ENCODE assay signal across 1 cellular context in the genomic region with DNA sequence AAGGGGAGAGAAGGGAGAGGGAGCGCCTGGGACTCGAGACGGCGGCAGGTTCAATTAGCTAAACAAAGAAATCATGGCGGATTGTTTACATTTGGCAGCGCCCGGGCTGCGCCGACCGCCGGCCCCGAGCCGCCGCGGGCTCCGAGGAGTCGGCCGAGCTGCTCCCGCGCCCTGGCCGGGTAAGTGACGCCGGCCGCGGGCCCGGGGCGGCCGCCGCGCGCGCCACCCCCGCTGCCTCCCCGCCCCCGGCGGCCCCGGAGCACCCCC.
TF ChIP-seq lines count a peak whose summit lies in the region.

No MANE protein-coding gene starts in this region.

TF ChIP-seq in K562, 482 proteins besides CTCF, POLR2A, EP300 and RAD21 (continued from another document):
- TF ChIP-seq, protein P1, sequence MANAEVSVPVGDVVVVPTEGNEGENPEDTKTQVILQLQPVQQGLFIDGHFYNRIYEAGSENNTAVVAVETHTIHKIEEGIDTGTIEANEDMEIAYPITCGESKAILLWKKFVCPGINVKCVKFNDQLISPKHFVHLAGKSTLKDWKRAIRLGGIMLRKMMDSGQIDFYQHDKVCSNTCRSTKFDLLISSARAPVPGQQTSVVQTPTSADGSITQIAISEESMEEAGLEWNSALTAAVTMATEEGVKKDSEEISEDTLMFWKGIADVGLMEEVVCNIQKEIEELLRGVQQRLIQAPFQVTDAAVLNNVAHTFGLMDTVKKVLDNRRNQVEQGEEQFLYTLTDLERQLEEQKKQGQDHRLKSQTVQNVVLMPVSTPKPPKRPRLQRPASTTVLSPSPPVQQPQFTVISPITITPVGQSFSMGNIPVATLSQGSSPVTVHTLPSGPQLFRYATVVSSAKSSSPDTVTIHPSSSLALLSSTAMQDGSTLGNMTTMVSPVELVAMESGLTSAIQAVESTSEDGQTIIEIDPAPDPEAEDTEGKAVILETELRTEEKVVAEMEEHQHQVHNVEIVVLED (CRISPR knock-in tag; IDR thresholded peaks at IDR 0.05): no peak
- TF ChIP-seq ZMIZ1 (IDR thresholded peaks at IDR 0.05; ENCODE audit: low read depth in 2 of 2, low read length in 2 of 2): no peak
- TF ChIP-seq ZC3H4 (CRISPR knock-in tag; IDR thresholded peaks at IDR 0.05; ENCODE audit: borderline replicate concordance): no peak
- no peak for TF ChIP-seq EWSR1 (IDR thresholded peaks at IDR 0.05; ENCODE audit: borderline replicate concordance, low read depth, partially characterized antibody)
- no peak for TF ChIP-seq RBM14 (IDR thresholded peaks at IDR 0.05; ENCODE audit: borderline replicate concordance, insufficient read depth, low read depth, low read length)
- no peak for TF ChIP-seq ID3 (CRISPR knock-in tag; IDR thresholded peaks at IDR 0.05)
- no peak for TF ChIP-seq ID3 (tag; IDR thresholded peaks at IDR 0.05)
- TF ChIP-seq ILK (tag; IDR thresholded peaks at IDR 0.05; ENCODE audit: borderline replicate concordance, low read depth): no peak
